Comparison of ENCODE assay signal across 1 cellular context in genomic region chr19:954672-955494, GRCh38.
TF ChIP-seq lines count a peak whose summit lies in the region.

No MANE protein-coding gene starts in this region.

TF ChIP-seq in K562, 482 proteins besides CTCF, POLR2A, EP300 and RAD21 (continued from another document):
- TF ChIP-seq HBP1 (CRISPR knock-in tag; IDR thresholded peaks at IDR 0.05), result no peak
- peak; percentile 77 for TF ChIP-seq DACH1 (IDR thresholded peaks at IDR 0.05; ENCODE audit: partially characterized antibody)
- TF ChIP-seq GABPB1 (CRISPR knock-in tag; IDR thresholded peaks at IDR 0.05), result peak; percentile 68
- TF ChIP-seq TCF3 (CRISPR knock-in tag; IDR thresholded peaks at IDR 0.05), result peak; percentile 76
- TF ChIP-seq TAF1 (IDR thresholded peaks at IDR 0.05; ENCODE audit: control insufficient read depth, extremely low read depth, insufficient read depth, low read length, severe bottlenecking), result peak; percentile 36
- TF ChIP-seq MITF (IDR thresholded peaks at IDR 0.05), result peak; percentile 58; the same call in 1 of the 2 replicates
- TF ChIP-seq VEZF1 (CRISPR knock-in tag; IDR thresholded peaks at IDR 0.05), result peak; percentile 88
- no peak for TF ChIP-seq ZNF212 (CRISPR knock-in tag; IDR thresholded peaks at IDR 0.05)
- TF ChIP-seq NONO (IDR thresholded peaks at IDR 0.05; ENCODE audit: low read depth in 2 of 2, low read length in 1 of 2), result 0 out of 4 replicates have a peak, but pooled peaks of 1 of the 2 experiments have one; percentile 38
- 0 out of 2 replicates have a peak, but pooled peaks have one; percentile 28 for TF ChIP-seq KLF13 (tag; IDR thresholded peaks at IDR 0.05; ENCODE audit: borderline replicate concordance, low read depth)
- peak; percentile 81 for TF ChIP-seq CBFA2T3 (IDR thresholded peaks at IDR 0.05)
- TF ChIP-seq EGR1 (conservative IDR thresholded peaks at IDR 0.05), result peak; percentile 97
- TF ChIP-seq GATAD2A (IDR thresholded peaks at IDR 0.05), result no peak
- TF ChIP-seq POLR2AphosphoS5 (IDR thresholded peaks at IDR 0.05; ENCODE audit: control insufficient read depth, insufficient read depth, low read depth, low read length), result peak; percentile 61; the same call in 1 of the 2 replicates
- TF ChIP-seq ZNF121 (CRISPR knock-in tag; conservative IDR thresholded peaks at IDR 0.05), result peak; percentile 79
- no peak for TF ChIP-seq GTF3C2 (IDR thresholded peaks at IDR 0.05; ENCODE audit: borderline replicate concordance, extremely low read depth, insufficient read length)
- TF ChIP-seq NCOR1 (IDR thresholded peaks at IDR 0.05), result peak; percentile 75
- peak in 1 of 2 experiments; percentile 69; a peak in 2 of 4 replicates for TF ChIP-seq RCOR1 (IDR thresholded peaks at IDR 0.05; ENCODE audit: borderline replicate concordance in 1 of 2, low read depth in 2 of 2, low read length in 2 of 2)
- peak; percentile 59; the same call in 1 of the 2 replicates for TF ChIP-seq ATF7 (IDR thresholded peaks at IDR 0.05)
- peak; percentile 92 for TF ChIP-seq ZSCAN29 (IDR thresholded peaks at IDR 0.05)
- TF ChIP-seq ZSCAN32 (CRISPR knock-in tag; IDR thresholded peaks at IDR 0.05), result no peak
- peak; percentile 33 for TF ChIP-seq CTCFL (IDR thresholded peaks at IDR 0.05; ENCODE audit: borderline replicate concordance, insufficient read depth, low read depth, low read length, poor library complexity, severe bottlenecking)
- no peak for TF ChIP-seq SMARCC2 (IDR thresholded peaks at IDR 0.05; ENCODE audit: low read depth)
- TF ChIP-seq ZNF639 (CRISPR knock-in tag; conservative IDR thresholded peaks at IDR 0.05 in 1 of 2, IDR thresholded peaks at IDR 0.05 in 1 of 2), result peak in 1 of 2 experiments; percentile 55; a peak in 1 of 4 replicates
- TF ChIP-seq ETV6 (IDR thresholded peaks at IDR 0.05; ENCODE audit: borderline replicate concordance in 1 of 2, low read depth in 2 of 2, low read length in 1 of 2), result no peak
- TF ChIP-seq ETV6 (CRISPR knock-in tag; IDR thresholded peaks at IDR 0.05; ENCODE audit: borderline replicate concordance), result no peak
- no peak for TF ChIP-seq ZNF668 (CRISPR knock-in tag; IDR thresholded peaks at IDR 0.05)
- TF ChIP-seq ZFPM2 (CRISPR knock-in tag; IDR thresholded peaks at IDR 0.05), result no peak
- 0 out of 2 replicates have a peak, but pooled peaks have one; percentile 26 for TF ChIP-seq DMBX1 (CRISPR knock-in tag; IDR thresholded peaks at IDR 0.05; ENCODE audit: borderline replicate concordance)
- TF ChIP-seq HDAC3 (IDR thresholded peaks at IDR 0.05; ENCODE audit: borderline replicate concordance, partially characterized antibody), result peak; percentile 48
- TF ChIP-seq ETV5 (CRISPR knock-in tag; IDR thresholded peaks at IDR 0.05; ENCODE audit: low read depth), result peak; percentile 71
- peak in 1 of 2 experiments; percentile 10; a peak in 1 of 4 replicates for TF ChIP-seq NRF1 (conservative IDR thresholded peaks at IDR 0.05 in 1 of 2, IDR thresholded peaks at IDR 0.05 in 1 of 2)
- peak; percentile 47 for TF ChIP-seq CCNT2 (IDR thresholded peaks at IDR 0.05; ENCODE audit: borderline replicate concordance, extremely low read depth, insufficient read length, low read depth, low read length)
